9 cellular contexts compared by ENCODE assay signal in genomic region chr11:117281159-117281558, GRCh38. TPM values are rescaled to one million over a fixed set of nuclear protein-coding genes. Genes with fewer than 3 reads are reported as not detected.
DNase-seq lines count a peak whose midpoint lies in the region; ATAC-seq and FAIRE-seq lines count a peak whose summit lies in the region.
"Had no signal": no experiment of that assay in that cellular context is flagged by ENCODE, and none has a peak within 500 bp of the region (broad histone marks: within the 10 kb centered on the region; RNA-seq: fewer than 3 reads in every experiment).

No MANE protein-coding gene starts in this region.

- FAIRE-seq in urothelium cell line (lab: Jason Lieb, UNC) = no peak

- no peaks in the 10 kb centered on the region for H3K27me3 Mint-ChIP-seq in activated T-cell treated with anti-CD3 and anti-CD28 coated beads, Interleukin-2, amount 50 U/mL, for 72 hours (ENCODE audit: low read depth)
- no peaks in the 10 kb centered on the region for H3K27me3 Mint-ChIP-seq in activated T-cell treated with anti-CD3 and anti-CD28 coated beads, Interleukin-2, amount 50 U/mL, for 24 hours
- H3K27me3 Mint-ChIP-seq in stimulated activated naive CD8-positive, alpha-beta T cell treated with anti-CD3 and anti-CD28 coated beads, Interleukin-15, amount 100 ng/mL, for 72 hours = no peaks in the 10 kb centered on the region

- no peaks in the 10 kb centered on the region for H3K9me3 Mint-ChIP-seq in activated T-cell treated with anti-CD3 and anti-CD28 coated beads, Interleukin-2, amount 50 U/mL, for 72 hours
- H3K9me3 Mint-ChIP-seq in activated T-cell treated with anti-CD3 and anti-CD28 coated beads, Interleukin-2, amount 50 U/mL, for 24 hours = no peaks in the 10 kb centered on the region
- H3K9me3 Mint-ChIP-seq in stimulated activated naive CD8-positive, alpha-beta T cell treated with anti-CD3 and anti-CD28 coated beads, Interleukin-15, amount 100 ng/mL, for 72 hours = no peaks in the 10 kb centered on the region

- peaks cover 0 to 7% of the 10 kb centered on the region in 2 donors for H3K36me3 Mint-ChIP-seq in activated T-cell treated with anti-CD3 and anti-CD28 coated beads, Interleukin-2, amount 50 U/mL, for 72 hours (ENCODE audit: insufficient read depth in 2 of 2)
- peaks cover 58% of the 10 kb centered on the region for H3K36me3 Mint-ChIP-seq in activated T-cell treated with anti-CD3 and anti-CD28 coated beads, Interleukin-2, amount 50 U/mL, for 24 hours (ENCODE audit: low read depth)

- DNase-seq in activated T-cell treated with anti-CD3 and anti-CD28 coated beads, Interleukin-2, amount 50 U/mL, for 72 hours = no peak
- DNase-seq in activated T-cell treated with anti-CD3 and anti-CD28 coated beads, Interleukin-2, amount 50 U/mL, for 24 hours = no peak
- DNase-seq in amniotic epithelial cell (ENCODE audit: low read depth) (peak; percentile 100), iris pigment epithelial cell (ENCODE audit: low read depth) (peak; percentile 88), urothelium cell line (ENCODE audit: low spot score) (peak; percentile 63), cerebellum (ENCODE audit: low spot score) (no peak), HuH-7.5 (ENCODE audit: low spot score) (no peak)
- DNase-seq in stimulated activated naive CD8-positive, alpha-beta T cell treated with anti-CD3 and anti-CD28 coated beads, Interleukin-15, amount 100 ng/mL, for 72 hours = no peak
- DNase-seq: BE2C had no signal

- H3K4me3 Mint-ChIP-seq in activated T-cell treated with anti-CD3 and anti-CD28 coated beads, Interleukin-2, amount 50 U/mL, for 72 hours = no peak overlapping the region
- H3K4me3 Mint-ChIP-seq in activated T-cell treated with anti-CD3 and anti-CD28 coated beads, Interleukin-2, amount 50 U/mL, for 24 hours = no peak overlapping the region
- no peak overlapping the region for H3K4me3 Mint-ChIP-seq in stimulated activated naive CD8-positive, alpha-beta T cell treated with anti-CD3 and anti-CD28 coated beads, Interleukin-15, amount 100 ng/mL, for 72 hours

- H3K27ac Mint-ChIP-seq in activated T-cell treated with anti-CD3 and anti-CD28 coated beads, Interleukin-2, amount 50 U/mL, for 72 hours = peak overlapping the region; percentile 21
- H3K27ac Mint-ChIP-seq in activated T-cell treated with anti-CD3 and anti-CD28 coated beads, Interleukin-2, amount 50 U/mL, for 24 hours = no peak overlapping the region
- H3K27ac Mint-ChIP-seq in stimulated activated naive CD8-positive, alpha-beta T cell treated with anti-CD3 and anti-CD28 coated beads, Interleukin-15, amount 100 ng/mL, for 72 hours = no peak overlapping the region

- peaks cover 11% of the 10 kb centered on the region for H3K4me1 Mint-ChIP-seq in activated T-cell treated with anti-CD3 and anti-CD28 coated beads, Interleukin-2, amount 50 U/mL, for 72 hours (ENCODE audit: low read depth)
- peaks cover 20% of the 10 kb centered on the region for H3K4me1 Mint-ChIP-seq in activated T-cell treated with anti-CD3 and anti-CD28 coated beads, Interleukin-2, amount 50 U/mL, for 24 hours (ENCODE audit: low read depth)
- H3K4me1 Mint-ChIP-seq in stimulated activated naive CD8-positive, alpha-beta T cell treated with anti-CD3 and anti-CD28 coated beads, Interleukin-15, amount 100 ng/mL, for 72 hours = no peaks in the 10 kb centered on the region

- ATAC-seq in activated T-cell treated with anti-CD3 and anti-CD28 coated beads, Interleukin-2, amount 50 U/mL, for 72 hours (replicated peaks in 1 of 2) = no peak
- no peak for ATAC-seq in stimulated activated naive CD8-positive, alpha-beta T cell treated with anti-CD3 and anti-CD28 coated beads, Interleukin-15, amount 100 ng/mL, for 72 hours

RNA-seq across cellular contexts. Expression of gene BACE1-AS, which starts 10.0 kb away (rescaled TPM):
- total RNA-seq in activated T-cell treated with anti-CD3 and anti-CD28 coated beads, Interleukin-2, amount 50 U/mL, for 72 hours = 1 to 10 TPM; 9.6 to 9.9 TPM
- 7.6 TPM for total RNA-seq in cerebellum

RNA-seq across cellular contexts. Expression of gene BACE1, which starts 34.9 kb away (rescaled TPM):
- total RNA-seq in activated T-cell treated with anti-CD3 and anti-CD28 coated beads, Interleukin-2, amount 50 U/mL, for 72 hours = 1 to 10 TPM; 1.1 TPM
- 26.6 TPM for total RNA-seq in cerebellum

RNA-seq across cellular contexts. Expression of gene CEP164, which starts 46.5 kb away (rescaled TPM):
- 10 to 100 TPM; 32.5 to 38.7 TPM for total RNA-seq in activated T-cell treated with anti-CD3 and anti-CD28 coated beads, Interleukin-2, amount 50 U/mL, for 72 hours
- 35.1 TPM for total RNA-seq in cerebellum

RNA-seq across cellular contexts. Expression of gene RNF214, which starts 48.7 kb away (rescaled TPM):
- 10 to 100 TPM; 30.7 to 33.5 TPM for total RNA-seq in activated T-cell treated with anti-CD3 and anti-CD28 coated beads, Interleukin-2, amount 50 U/mL, for 72 hours
- 26.3 TPM for total RNA-seq in cerebellum

RNA-seq across cellular contexts. Expression of gene PCSK7, which starts 49.3 kb away (rescaled TPM):
- total RNA-seq in activated T-cell treated with anti-CD3 and anti-CD28 coated beads, Interleukin-2, amount 50 U/mL, for 72 hours = 100 to 1,000 TPM; 139 to 147 TPM
- 35.7 TPM for total RNA-seq in cerebellum

Comparison
In these comparisons a context has a peak if more than half of its experiments do, and no peak if none do; other contexts are left out.
1. DNase-seq: peak in amniotic epithelial cell (single experiment), iris pigment epithelial cell (single experiment) and urothelium cell line (single experiment); none in activated T-cell treated with anti-CD3 and anti-CD28 coated beads, Interleukin-2, amount 50 U/mL, for 72 hours (0 of 2), activated T-cell treated with anti-CD3 and anti-CD28 coated beads, Interleukin-2, amount 50 U/mL, for 24 hours (single experiment), stimulated activated naive CD8-positive, alpha-beta T cell treated with anti-CD3 and anti-CD28 coated beads, Interleukin-15, amount 100 ng/mL, for 72 hours (0 of 2), cerebellum (single experiment) and HuH-7.5 (single experiment).
2. RNA of gene BACE1, which starts 34.9 kb away (total RNA-seq): 26.6 TPM in cerebellum (single experiment); 1.1 TPM in activated T-cell treated with anti-CD3 and anti-CD28 coated beads, Interleukin-2, amount 50 U/mL, for 72 hours; every median in the first group is over 10 times any median in the second.